In genomic region chr2:207784898-207785297, GRCh38 we compare ENCODE assay signal across 23 cellular contexts. TPM values are rescaled to one million over a fixed set of nuclear protein-coding genes. Genes with fewer than 3 reads are reported as not detected.
DNase-seq lines count a peak whose midpoint lies in the region; ATAC-seq, FAIRE-seq and TF ChIP-seq lines count a peak whose summit lies in the region.
"Had no signal": no experiment of that assay in that cellular context is flagged by ENCODE, and none has a peak within 500 bp of the region (broad histone marks: within the 10 kb centered on the region; RNA-seq: fewer than 3 reads in every experiment).

No MANE protein-coding gene starts in this region.

- no peak for FAIRE-seq in bronchial epithelial cell (lab: Jason Lieb, UNC)
- FAIRE-seq: A204.1, G401.6, H54 had no signal

- H3K27me3 ChIP-seq in mammary epithelial cell (ENCODE audit: insufficient read depth, low read length) (no peaks in the 10 kb centered on the region), breast epithelium (no peaks in the 10 kb centered on the region), bronchial epithelial cell (ENCODE audit: control insufficient read depth, insufficient read depth, low read length) (no peaks in the 10 kb centered on the region), liver (ENCODE audit: control insufficient read depth in 4 of 4, insufficient read depth in 4 of 4, low read length in 3 of 4) (no peaks in the 10 kb centered on the region), body of pancreas (no peaks in the 10 kb centered on the region)
- H3K27me3 ChIP-seq: BE2C, MG63 had no signal

- no peak for TF ChIP-seq RAD21 in liver (IDR thresholded peaks at IDR 0.05)

- peaks cover 9% of the 10 kb centered on the region for H3K4me1 ChIP-seq in mammary epithelial cell (ENCODE audit: insufficient read depth, low read length)
- H3K4me1 ChIP-seq in breast epithelium: no peaks in the 10 kb centered on the region
- H3K4me1 ChIP-seq in liver (ENCODE audit: control insufficient read depth in 4 of 4, insufficient read depth in 4 of 4, low read length in 3 of 4): peaks cover 14 to 36% (median 23%) of the 10 kb centered on the region in 4 donors
- peaks cover 18% of the 10 kb centered on the region for H3K4me1 ChIP-seq in body of pancreas
- H3K4me1 ChIP-seq: BE2C had no signal

- no peak for TF ChIP-seq CTCF in mammary epithelial cell (conservative IDR thresholded peaks at IDR 0.05 in 1 of 2, IDR thresholded peaks at IDR 0.05 in 1 of 2; ENCODE audit: extremely low read depth in 1 of 2, insufficient read depth in 1 of 2, low read depth in 1 of 2, low read length in 2 of 2)
- no peak for TF ChIP-seq CTCF in breast epithelium (IDR thresholded peaks at IDR 0.05)
- TF ChIP-seq CTCF in bronchial epithelial cell (IDR thresholded peaks at IDR 0.05; ENCODE audit: insufficient read depth, low read length, severe bottlenecking): no peak
- no peak for TF ChIP-seq CTCF in liver (IDR thresholded peaks at IDR 0.05; ENCODE audit: low read depth, low read length, missing input control)
- no peak for TF ChIP-seq CTCF in body of pancreas (IDR thresholded peaks at IDR 0.05)

- H3K4me2 ChIP-seq in mammary epithelial cell (ENCODE audit: insufficient read depth, low read depth, low read length): peak overlapping the region; percentile 6
- H3K4me2 ChIP-seq: PC-9 had no signal

- H3K9me3 ChIP-seq in mammary epithelial cell (replicated peaks; ENCODE audit: insufficient read depth, low read length): no peaks in the 10 kb centered on the region
- no peaks in the 10 kb centered on the region for H3K9me3 ChIP-seq in breast epithelium
- H3K9me3 ChIP-seq in liver (ENCODE audit: control insufficient read depth in 4 of 4, low read length in 3 of 4): no peaks in the 10 kb centered on the region
- no peaks in the 10 kb centered on the region for H3K9me3 ChIP-seq in body of pancreas
- H3K9me3 ChIP-seq: BE2C, MG63 had no signal

- TF ChIP-seq POLR2A in breast epithelium (IDR thresholded peaks at IDR 0.05): no peak
- no peak for TF ChIP-seq POLR2A in body of pancreas (IDR thresholded peaks at IDR 0.05)

- in situ Hi-C loops in mammary epithelial cell (cut with MboI; ENCODE audit: low sequenced_read_pairs in 2 of 2): no loop called here

- CTCF ChIA-PET in mammary epithelial cell (lab: Charles Lee; ENCODE audit: low non-redundant PET): no interaction called here

- H3K4me3 ChIP-seq in mammary epithelial cell (replicated peaks in 1 of 3; ENCODE audit: insufficient read depth in 1 of 3, low read depth in 2 of 3, low read length in 3 of 3) (no peak overlapping the region), breast epithelium (no peak overlapping the region), bronchial epithelial cell (ENCODE audit: low read depth, low read length) (no peak overlapping the region), liver (ENCODE audit: low read depth in 1 of 3, low read length in 3 of 3) (no peak overlapping the region), body of pancreas (no peak overlapping the region)
- H3K4me3 ChIP-seq: MG63, PC-9 had no signal

- H3K27ac ChIP-seq in mammary epithelial cell (ENCODE audit: insufficient read depth, low read depth, low read length): no peak overlapping the region
- H3K27ac ChIP-seq in breast epithelium: no peak overlapping the region
- no peak overlapping the region for H3K27ac ChIP-seq in liver (ENCODE audit: low read depth in 1 of 2, low read length in 2 of 2)
- H3K27ac ChIP-seq in body of pancreas: no peak overlapping the region
- H3K27ac ChIP-seq: PC-9, RWPE1 had no signal

- 54% methylated on average over 5 of the region's 5 CpGs for WGBS in mammary epithelial cell (ENCODE audit: low coverage, missing lambda C conversion rate)
- WGBS in liver: 61% methylated on average over 5 of the region's 5 CpGs
- 47 to 50% methylated on average over 5 of the region's 5 CpGs for WGBS in body of pancreas, 2 donors

- BruUV-seq in mammary epithelial cell (replicated peaks; lab: Mats Ljungman, UMichigan): no TSS peak

- no peaks in the 10 kb centered on the region for H3K36me3 ChIP-seq in mammary epithelial cell (ENCODE audit: insufficient read depth, low read length)
- no peaks in the 10 kb centered on the region for H3K36me3 ChIP-seq in breast epithelium
- no peaks in the 10 kb centered on the region for H3K36me3 ChIP-seq in bronchial epithelial cell (ENCODE audit: control insufficient read depth, insufficient read depth, low read length)
- no peaks in the 10 kb centered on the region for H3K36me3 ChIP-seq in liver (ENCODE audit: control insufficient read depth in 4 of 4, insufficient read depth in 3 of 4, low read depth in 1 of 4, low read length in 3 of 4)
- no peaks in the 10 kb centered on the region for H3K36me3 ChIP-seq in body of pancreas (replicated peaks in 1 of 2; ENCODE audit: insufficient read depth in 1 of 2, low read depth in 2 of 2)
- H3K36me3 ChIP-seq: BE2C, MG63 had no signal

- H3K79me2 ChIP-seq in mammary epithelial cell (ENCODE audit: insufficient read depth, low read length): no peaks in the 10 kb centered on the region

- ATAC-seq in body of pancreas: no peak

- intact Hi-C loops in mammary epithelial cell (cut with micrococcal nuclease): no loop called here
- intact Hi-C loops in breast epithelium (cut with DNase I; ENCODE audit: low total_unique reads): no loop called here
- intact Hi-C loops in body of pancreas (cut with DNase I): no loop called here

- peak overlapping the region; percentile 2 for H2AFZ ChIP-seq in mammary epithelial cell (ENCODE audit: low read depth, low read length)
- H2AFZ ChIP-seq: PC-9 had no signal

- H4K20me1 ChIP-seq in mammary epithelial cell (ENCODE audit: insufficient read depth, low read length): no peaks in the 10 kb centered on the region

- dilution Hi-C loops in mammary epithelial cell (cut with HindIII; ENCODE audit: low sequenced_read_pairs): no loop called here

- H3K9ac ChIP-seq in mammary epithelial cell (ENCODE audit: insufficient read depth, low read length) (no peak overlapping the region), liver (ENCODE audit: low read depth in 1 of 2, low read length in 2 of 2) (no peak overlapping the region)

- no peak for DNase-seq in mammary epithelial cell
- no peak for DNase-seq in breast epithelium (ENCODE audit: low spot score in 2 of 2)
- DNase-seq in bronchial epithelial cell (ENCODE audit: low read depth): peak; percentile 60
- no peak for DNase-seq in body of pancreas
- no peak for DNase-seq in NCI-H510A (lab: John Stamatoyannopoulos, UW)
- no peak for DNase-seq in NCI-H1436 treated with DMSO at 0.1 percent for 48 hours (lab: John Stamatoyannopoulos, UW)
- DNase-seq: BE2C; CD4-positive, CD25-positive, alpha-beta regulatory T cell; COR-L47; HFFc6; Karpas-422; MG63; NCI-H1105 treated with DMSO at 0.1 percent for 48 hours; NCI-H1694 treated with DMSO at 0.1 percent for 48 hours; NCI-H2107; NCI-H510A treated with DMSO at 0.1 percent for 48 hours; PC-9; SIG-M5 had no signal

TF ChIP-seq in liver, 16 proteins besides CTCF, POLR2A, EP300 and RAD21 (continues in another document):
- no peak for TF ChIP-seq NR2F2 (IDR thresholded peaks at IDR 0.05)
- no peak for TF ChIP-seq TAF1 (conservative IDR thresholded peaks at IDR 0.05)
- no peak for TF ChIP-seq FOXA2 (IDR thresholded peaks at IDR 0.05)
- no peak for TF ChIP-seq FOXA1 (IDR thresholded peaks at IDR 0.05)
- TF ChIP-seq HNF4A (conservative IDR thresholded peaks at IDR 0.05): peak; percentile 27 to 45
- TF ChIP-seq MAX (IDR thresholded peaks at IDR 0.05): no peak
- no peak for TF ChIP-seq ZBTB33 (IDR thresholded peaks at IDR 0.05)
- TF ChIP-seq RXRA (IDR thresholded peaks at IDR 0.05): no peak

RNA-seq across cellular contexts. Expression of gene FZD5, which starts 15.2 kb away (rescaled TPM):
- total RNA-seq in mammary epithelial cell (1 to 10 TPM; 4.4 to 8.7 TPM), breast epithelium (10 to 100 TPM in 2 of 3 donors, 1 to 10 TPM in 1; 5.2 to 17.0 (median 12.1) TPM), bronchial epithelial cell (2.9 and 4.2 TPM in 2 replicates), liver (10 to 100 TPM; 31.0 to 31.1 TPM), body of pancreas (10 to 100 TPM; 26.7 to 27.5 TPM)
- polyA plus RNA-seq in mammary epithelial cell (1.9 TPM), liver (10 to 100 TPM; 14.7 to 23.1 TPM)
- 4.5 TPM for polyA minus RNA-seq in mammary epithelial cell
